1 cellular context compared by ENCODE assay signal in the genomic region with DNA sequence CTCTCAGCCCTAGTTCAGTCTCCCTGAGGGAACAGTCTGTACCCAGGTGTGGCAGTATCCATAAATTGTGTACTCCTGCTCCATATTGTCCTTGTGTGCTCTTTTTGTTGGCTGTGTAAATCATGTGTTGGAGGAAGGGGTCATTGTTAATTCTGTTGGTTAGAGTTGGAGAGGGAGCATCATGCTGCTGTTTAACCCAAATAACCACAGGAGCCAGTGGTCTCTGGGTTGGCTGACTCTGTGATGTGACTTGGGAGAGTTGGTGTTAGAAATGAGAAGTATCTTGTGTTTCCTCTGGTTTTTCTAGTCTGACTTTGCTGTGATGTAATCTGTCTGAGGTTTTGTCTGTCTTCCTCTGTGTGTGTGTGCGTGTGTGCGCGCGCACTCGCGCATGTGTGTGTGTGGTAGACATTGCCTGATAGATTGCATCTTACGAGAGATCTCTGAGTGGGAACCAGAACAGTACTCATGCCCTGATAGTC.
TF ChIP-seq lines count a peak whose summit lies in the region.

No MANE protein-coding gene starts in this region.

TF ChIP-seq in K562, 482 proteins besides CTCF, POLR2A, EP300 and RAD21 (continued from another document and continues in another):
- peak; percentile 79; the same call in 1 of the 2 replicates for TF ChIP-seq SMARCE1 (IDR thresholded peaks at IDR 0.05)
- TF ChIP-seq, protein P1, sequence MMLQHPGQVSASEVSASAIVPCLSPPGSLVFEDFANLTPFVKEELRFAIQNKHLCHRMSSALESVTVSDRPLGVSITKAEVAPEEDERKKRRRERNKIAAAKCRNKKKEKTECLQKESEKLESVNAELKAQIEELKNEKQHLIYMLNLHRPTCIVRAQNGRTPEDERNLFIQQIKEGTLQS (IDR thresholded peaks at IDR 0.05) = peak; percentile 52; the same call in 1 of the 2 replicates
- TF ChIP-seq, protein P1 (CRISPR knock-in tag; conservative IDR thresholded peaks at IDR 0.05) = no peak
- 0 out of 4 replicates have a peak, but pooled peaks of 1 of the 2 experiments have one; percentile 12 for TF ChIP-seq RCOR1 (IDR thresholded peaks at IDR 0.05; ENCODE audit: borderline replicate concordance in 1 of 2, low read depth in 2 of 2, low read length in 2 of 2)
- 0 out of 2 replicates have a peak, but pooled peaks have one; percentile 41 for TF ChIP-seq FOSL1 (tag; conservative IDR thresholded peaks at IDR 0.05)
- no peak for TF ChIP-seq SRSF3 (IDR thresholded peaks at IDR 0.05; ENCODE audit: insufficient read depth, low read length)
- TF ChIP-seq SP1 (CRISPR knock-in tag; IDR thresholded peaks at IDR 0.05) = no peak
- TF ChIP-seq NRF1 (conservative IDR thresholded peaks at IDR 0.05 in 1 of 2, IDR thresholded peaks at IDR 0.05 in 1 of 2) = peak; percentile 65 to 72
- peak in 1 of 2 experiments; percentile 42; a peak in 1 of 4 replicates for TF ChIP-seq TRIM24 (IDR thresholded peaks at IDR 0.05)
- TF ChIP-seq MEIS2 (IDR thresholded peaks at IDR 0.05; ENCODE audit: partially characterized antibody) = peak; percentile 66
- TF ChIP-seq, protein P2, sequence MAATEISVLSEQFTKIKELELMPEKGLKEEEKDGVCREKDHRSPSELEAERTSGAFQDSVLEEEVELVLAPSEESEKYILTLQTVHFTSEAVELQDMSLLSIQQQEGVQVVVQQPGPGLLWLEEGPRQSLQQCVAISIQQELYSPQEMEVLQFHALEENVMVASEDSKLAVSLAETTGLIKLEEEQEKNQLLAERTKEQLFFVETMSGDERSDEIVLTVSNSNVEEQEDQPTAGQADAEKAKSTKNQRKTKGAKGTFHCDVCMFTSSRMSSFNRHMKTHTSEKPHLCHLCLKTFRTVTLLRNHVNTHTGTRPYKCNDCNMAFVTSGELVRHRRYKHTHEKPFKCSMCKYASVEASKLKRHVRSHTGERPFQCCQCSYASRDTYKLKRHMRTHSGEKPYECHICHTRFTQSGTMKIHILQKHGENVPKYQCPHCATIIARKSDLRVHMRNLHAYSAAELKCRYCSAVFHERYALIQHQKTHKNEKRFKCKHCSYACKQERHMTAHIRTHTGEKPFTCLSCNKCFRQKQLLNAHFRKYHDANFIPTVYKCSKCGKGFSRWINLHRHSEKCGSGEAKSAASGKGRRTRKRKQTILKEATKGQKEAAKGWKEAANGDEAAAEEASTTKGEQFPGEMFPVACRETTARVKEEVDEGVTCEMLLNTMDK (IDR thresholded peaks at IDR 0.05; ENCODE audit: borderline replicate concordance, insufficient read depth, low read depth, low read length, poor library complexity, severe bottlenecking) = no peak
- peak; percentile 39; the same call in 1 of the 2 replicates for TF ChIP-seq CEBPG (CRISPR knock-in tag; IDR thresholded peaks at IDR 0.05)
- TF ChIP-seq CEBPG (tag; conservative IDR thresholded peaks at IDR 0.05 in 1 of 2, IDR thresholded peaks at IDR 0.05 in 1 of 2) = peak; percentile 70
- peak; percentile 43; the same call in 1 of the 2 replicates for TF ChIP-seq ARID1B (IDR thresholded peaks at IDR 0.05)
- TF ChIP-seq CXXC5 (CRISPR knock-in tag; IDR thresholded peaks at IDR 0.05) = peak; percentile 51
- TF ChIP-seq, protein P3, sequence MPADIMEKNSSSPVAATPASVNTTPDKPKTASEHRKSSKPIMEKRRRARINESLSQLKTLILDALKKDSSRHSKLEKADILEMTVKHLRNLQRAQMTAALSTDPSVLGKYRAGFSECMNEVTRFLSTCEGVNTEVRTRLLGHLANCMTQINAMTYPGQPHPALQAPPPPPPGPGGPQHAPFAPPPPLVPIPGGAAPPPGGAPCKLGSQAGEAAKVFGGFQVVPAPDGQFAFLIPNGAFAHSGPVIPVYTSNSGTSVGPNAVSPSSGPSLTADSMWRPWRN (IDR thresholded peaks at IDR 0.05; ENCODE audit: low read depth) = 0 out of 2 replicates have a peak, but pooled peaks have one; percentile 16
- no peak for TF ChIP-seq CSDE1 (IDR thresholded peaks at IDR 0.05)
- no peak for TF ChIP-seq ZNF124 (CRISPR knock-in tag; IDR thresholded peaks at IDR 0.05)
- no peak for TF ChIP-seq POLR2G (IDR thresholded peaks at IDR 0.05; ENCODE audit: low read depth, low read length)
- TF ChIP-seq NCOR1 (IDR thresholded peaks at IDR 0.05) = peak; percentile 43; the same call in 1 of the 2 replicates
- TF ChIP-seq, protein P4, sequence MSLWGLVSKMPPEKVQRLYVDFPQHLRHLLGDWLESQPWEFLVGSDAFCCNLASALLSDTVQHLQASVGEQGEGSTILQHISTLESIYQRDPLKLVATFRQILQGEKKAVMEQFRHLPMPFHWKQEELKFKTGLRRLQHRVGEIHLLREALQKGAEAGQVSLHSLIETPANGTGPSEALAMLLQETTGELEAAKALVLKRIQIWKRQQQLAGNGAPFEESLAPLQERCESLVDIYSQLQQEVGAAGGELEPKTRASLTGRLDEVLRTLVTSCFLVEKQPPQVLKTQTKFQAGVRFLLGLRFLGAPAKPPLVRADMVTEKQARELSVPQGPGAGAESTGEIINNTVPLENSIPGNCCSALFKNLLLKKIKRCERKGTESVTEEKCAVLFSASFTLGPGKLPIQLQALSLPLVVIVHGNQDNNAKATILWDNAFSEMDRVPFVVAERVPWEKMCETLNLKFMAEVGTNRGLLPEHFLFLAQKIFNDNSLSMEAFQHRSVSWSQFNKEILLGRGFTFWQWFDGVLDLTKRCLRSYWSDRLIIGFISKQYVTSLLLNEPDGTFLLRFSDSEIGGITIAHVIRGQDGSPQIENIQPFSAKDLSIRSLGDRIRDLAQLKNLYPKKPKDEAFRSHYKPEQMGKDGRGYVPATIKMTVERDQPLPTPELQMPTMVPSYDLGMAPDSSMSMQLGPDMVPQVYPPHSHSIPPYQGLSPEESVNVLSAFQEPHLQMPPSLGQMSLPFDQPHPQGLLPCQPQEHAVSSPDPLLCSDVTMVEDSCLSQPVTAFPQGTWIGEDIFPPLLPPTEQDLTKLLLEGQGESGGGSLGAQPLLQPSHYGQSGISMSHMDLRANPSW (CRISPR knock-in tag; IDR thresholded peaks at IDR 0.05) = no peak
- TF ChIP-seq TCF7 (IDR thresholded peaks at IDR 0.05; ENCODE audit: borderline replicate concordance) = no peak
- TF ChIP-seq HDAC1 (IDR thresholded peaks at IDR 0.05) = no peak
- TF ChIP-seq SMAD4 (CRISPR knock-in tag; conservative IDR thresholded peaks at IDR 0.05) = peak; percentile 97
- TF ChIP-seq, protein P5, sequence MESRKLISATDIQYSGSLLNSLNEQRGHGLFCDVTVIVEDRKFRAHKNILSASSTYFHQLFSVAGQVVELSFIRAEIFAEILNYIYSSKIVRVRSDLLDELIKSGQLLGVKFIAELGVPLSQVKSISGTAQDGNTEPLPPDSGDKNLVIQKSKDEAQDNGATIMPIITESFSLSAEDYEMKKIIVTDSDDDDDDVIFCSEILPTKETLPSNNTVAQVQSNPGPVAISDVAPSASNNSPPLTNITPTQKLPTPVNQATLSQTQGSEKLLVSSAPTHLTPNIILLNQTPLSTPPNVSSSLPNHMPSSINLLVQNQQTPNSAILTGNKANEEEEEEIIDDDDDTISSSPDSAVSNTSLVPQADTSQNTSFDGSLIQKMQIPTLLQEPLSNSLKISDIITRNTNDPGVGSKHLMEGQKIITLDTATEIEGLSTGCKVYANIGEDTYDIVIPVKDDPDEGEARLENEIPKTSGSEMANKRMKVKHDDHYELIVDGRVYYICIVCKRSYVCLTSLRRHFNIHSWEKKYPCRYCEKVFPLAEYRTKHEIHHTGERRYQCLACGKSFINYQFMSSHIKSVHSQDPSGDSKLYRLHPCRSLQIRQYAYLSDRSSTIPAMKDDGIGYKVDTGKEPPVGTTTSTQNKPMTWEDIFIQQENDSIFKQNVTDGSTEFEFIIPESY (CRISPR knock-in tag; IDR thresholded peaks at IDR 0.05) = peak; percentile 96
- peak; percentile 55; the same call in 1 of the 2 replicates for TF ChIP-seq GATA2 (CRISPR knock-in tag; IDR thresholded peaks at IDR 0.05)
- peak; percentile 55; the same call in 1 of the 2 replicates for TF ChIP-seq NBN (IDR thresholded peaks at IDR 0.05; ENCODE audit: low read depth)
- no peak for TF ChIP-seq ZNF436 (CRISPR knock-in tag; IDR thresholded peaks at IDR 0.05)
- TF ChIP-seq ZNF589 (CRISPR knock-in tag; IDR thresholded peaks at IDR 0.05; ENCODE audit: low read depth) = 0 out of 2 replicates have a peak, but pooled peaks have one; percentile 39
- TF ChIP-seq CAMTA2 (CRISPR knock-in tag; conservative IDR thresholded peaks at IDR 0.05) = 0 out of 2 replicates have a peak, but pooled peaks have one; percentile 10
- TF ChIP-seq SMARCC2 (IDR thresholded peaks at IDR 0.05; ENCODE audit: low read depth) = peak; percentile 34; the same call in 1 of the 2 replicates
- peak; percentile 62 for TF ChIP-seq CREM (IDR thresholded peaks at IDR 0.05; ENCODE audit: low read depth)
- 0 out of 2 replicates have a peak, but pooled peaks have one; percentile 54 for TF ChIP-seq GTF2E2 (tag; IDR thresholded peaks at IDR 0.05)
- peak; percentile 31; the same call in 1 of the 2 replicates for TF ChIP-seq ZBTB12 (CRISPR knock-in tag; IDR thresholded peaks at IDR 0.05)
- TF ChIP-seq FOXM1 (IDR thresholded peaks at IDR 0.05; ENCODE audit: low read depth) = no peak
- no peak for TF ChIP-seq FOXM1 (CRISPR knock-in tag; IDR thresholded peaks at IDR 0.05; ENCODE audit: low read depth)
- TF ChIP-seq, protein P6, sequence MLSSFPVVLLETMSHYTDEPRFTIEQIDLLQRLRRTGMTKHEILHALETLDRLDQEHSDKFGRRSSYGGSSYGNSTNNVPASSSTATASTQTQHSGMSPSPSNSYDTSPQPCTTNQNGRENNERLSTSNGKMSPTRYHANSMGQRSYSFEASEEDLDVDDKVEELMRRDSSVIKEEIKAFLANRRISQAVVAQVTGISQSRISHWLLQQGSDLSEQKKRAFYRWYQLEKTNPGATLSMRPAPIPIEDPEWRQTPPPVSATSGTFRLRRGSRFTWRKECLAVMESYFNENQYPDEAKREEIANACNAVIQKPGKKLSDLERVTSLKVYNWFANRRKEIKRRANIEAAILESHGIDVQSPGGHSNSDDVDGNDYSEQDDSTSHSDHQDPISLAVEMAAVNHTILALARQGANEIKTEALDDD (IDR thresholded peaks at IDR 0.05) = peak; percentile 73
- peak; percentile 69 for TF ChIP-seq DPF2 (IDR thresholded peaks at IDR 0.05)
- no peak for TF ChIP-seq ZNF24 (IDR thresholded peaks at IDR 0.05)
- TF ChIP-seq ZBTB8A (IDR thresholded peaks at IDR 0.05; ENCODE audit: partially characterized antibody) = no peak
- TF ChIP-seq FOXJ3 (CRISPR knock-in tag; IDR thresholded peaks at IDR 0.05) = no peak
- TF ChIP-seq, protein P7, sequence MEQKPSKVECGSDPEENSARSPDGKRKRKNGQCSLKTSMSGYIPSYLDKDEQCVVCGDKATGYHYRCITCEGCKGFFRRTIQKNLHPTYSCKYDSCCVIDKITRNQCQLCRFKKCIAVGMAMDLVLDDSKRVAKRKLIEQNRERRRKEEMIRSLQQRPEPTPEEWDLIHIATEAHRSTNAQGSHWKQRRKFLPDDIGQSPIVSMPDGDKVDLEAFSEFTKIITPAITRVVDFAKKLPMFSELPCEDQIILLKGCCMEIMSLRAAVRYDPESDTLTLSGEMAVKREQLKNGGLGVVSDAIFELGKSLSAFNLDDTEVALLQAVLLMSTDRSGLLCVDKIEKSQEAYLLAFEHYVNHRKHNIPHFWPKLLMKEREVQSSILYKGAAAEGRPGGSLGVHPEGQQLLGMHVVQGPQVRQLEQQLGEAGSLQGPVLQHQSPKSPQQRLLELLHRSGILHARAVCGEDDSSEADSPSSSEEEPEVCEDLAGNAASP (IDR thresholded peaks at IDR 0.05) = no peak
- TF ChIP-seq JUND (IDR thresholded peaks at IDR 0.05; ENCODE audit: borderline replicate concordance, low read depth, low read length) = peak; percentile 36; the same call in 1 of the 2 replicates
- TF ChIP-seq JUND (tag; IDR thresholded peaks at IDR 0.05; ENCODE audit: borderline replicate concordance, low read depth, low read length) = peak; percentile 59; the same call in 1 of the 3 replicates
- no peak for TF ChIP-seq EZH2 (IDR thresholded peaks at IDR 0.05; ENCODE audit: borderline replicate concordance, low read depth, low read length)
- peak; percentile 21; the same call in 1 of the 2 replicates for TF ChIP-seq PKNOX1 (IDR thresholded peaks at IDR 0.05)
- TF ChIP-seq MLLT1 (IDR thresholded peaks at IDR 0.05) = peak in 1 of 2 experiments; percentile 62; a peak in 1 of 4 replicates
- peak; percentile 62 for TF ChIP-seq CEBPB (tag; IDR thresholded peaks at IDR 0.05)
- no peak for TF ChIP-seq SRSF1 (IDR thresholded peaks at IDR 0.05; ENCODE audit: low read depth, low read length)
